ENCODE assay signal across 1 cellular context in the genomic region with DNA sequence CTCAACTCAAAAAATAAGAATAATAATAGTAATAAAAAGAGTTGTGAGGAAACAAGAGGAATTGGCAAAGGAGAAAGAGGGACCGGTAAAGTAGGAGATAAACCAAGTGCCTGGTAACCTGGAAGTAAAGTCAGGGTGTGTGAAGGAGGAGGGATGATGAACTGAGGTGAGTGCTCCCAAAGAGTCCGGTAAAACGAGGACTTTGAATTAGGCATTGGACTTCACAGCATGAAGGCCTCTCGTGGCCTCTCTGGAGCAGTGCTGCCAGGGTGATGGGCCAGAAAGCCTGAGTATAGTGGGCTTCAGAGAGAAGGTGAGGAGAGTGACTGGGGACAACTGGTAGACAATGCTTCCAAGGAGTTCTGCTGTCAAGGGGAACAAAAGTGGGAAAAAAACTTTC.
A peak's percentile ranks its signal among the peaks of the same experiment; 100 is the strongest.
TF ChIP-seq lines count a peak whose summit lies in the region.

No MANE protein-coding gene starts in this region.

TF ChIP-seq in K562, 482 proteins besides CTCF, POLR2A, EP300 and RAD21:
- no peak for TF ChIP-seq HDAC3 (IDR thresholded peaks at IDR 0.05; ENCODE audit: borderline replicate concordance, partially characterized antibody)
- peak; percentile 66 for TF ChIP-seq ZNF263 (CRISPR knock-in tag; IDR thresholded peaks at IDR 0.05; ENCODE audit: borderline replicate concordance)
- no peak for TF ChIP-seq ZNF76 (CRISPR knock-in tag; IDR thresholded peaks at IDR 0.05; ENCODE audit: borderline replicate concordance)
